ENCODE assay signal across 8 cellular contexts in genomic region chr4:90586799-90587198, GRCh38.
"Had no signal": no experiment of that assay in that cellular context is flagged by ENCODE, and none has a peak within 500 bp of the region (broad histone marks: within the 10 kb centered on the region; RNA-seq: fewer than 3 reads in every experiment).

No MANE protein-coding gene starts in this region.

- FAIRE-seq: H1, H54, HepG2 had no signal

- H3K4me3 ChIP-seq: GM23338 had no signal

- DNase-seq: H9, HFFc6, KBM-7 had no signal

- H3K27ac ChIP-seq: HL-60 had no signal
